Comparison of ENCODE assay signal across 21 cellular contexts in genomic region chr2:60972889-60973656, GRCh38. TPM values are rescaled to one million over a fixed set of nuclear protein-coding genes. Genes with fewer than 3 reads are reported as not detected.
DNase-seq lines count a peak whose midpoint lies in the region; ATAC-seq and TF ChIP-seq lines count a peak whose summit lies in the region.
"Had no signal": no experiment of that assay in that cellular context is flagged by ENCODE, and none has a peak within 500 bp of the region (broad histone marks: within the 10 kb centered on the region; RNA-seq: fewer than 3 reads in every experiment).

No MANE protein-coding gene starts in this region.

- H3K27ac Mint-ChIP-seq in chondrocyte (ENCODE audit: unreplicated experiment): no peak overlapping the region
- H3K27ac Mint-ChIP-seq in activated CD8-positive, alpha-beta T cell treated with anti-CD3 and anti-CD28 coated beads, Interleukin-2, amount 10 ng/mL, durations not matched to agents 7 days and 5 days: no peak overlapping the region
- H3K27ac Mint-ChIP-seq: brain; naive thymus-derived CD4-positive, alpha-beta T cell had no signal

- intact Hi-C loops in sciatic nerve (cut with DNase I): no loop called here

- DNase-seq in chondrocyte (ENCODE audit: low spot score) (peak; percentile 92), sciatic nerve (ENCODE audit: low spot score) (no peak), HT-29 (ENCODE audit: low spot score) (no peak), islet precursor cell (no peak)
- no peak for DNase-seq in activated CD8-positive, alpha-beta T cell treated with anti-CD3 and anti-CD28 coated beads, Interleukin-2, amount 10 ng/mL, durations not matched to agents 7 days and 5 days
- DNase-seq: activated CD4-positive, alpha-beta T cell treated with anti-CD3 and anti-CD28 coated beads, Interleukin-2, amount 50 U/mL, for 4 hours; activated effector memory CD4-positive, alpha-beta T cell treated with anti-CD3 and anti-CD28 coated beads, Interleukin-2, amount 50 U/mL, for 16 hours; effector memory CD4-positive, alpha-beta T cell; kidney; MG63; naive thymus-derived CD4-positive, alpha-beta T cell; NCI-H1417 treated with DMSO at 0.1 percent for 48 hours; NCI-H510A; stimulated activated CD4-positive, alpha-beta T cell treated with anti-CD3 and anti-CD28 coated beads, Interleukin-4, amount 100 ng/mL, for 1 hour; stimulated activated naive CD8-positive, alpha-beta T cell treated with anti-CD3 and anti-CD28 coated beads, Interleukin-15, Interleukin-2, amounts not matched to agents 100 U/mL and 50 U/mL, for 24 hours; T-helper 17 cell had no signal

- H3K4me3 Mint-ChIP-seq in chondrocyte (ENCODE audit: unreplicated experiment): no peak overlapping the region
- H3K4me3 Mint-ChIP-seq in activated CD8-positive, alpha-beta T cell treated with anti-CD3 and anti-CD28 coated beads, Interleukin-2, amount 10 ng/mL, durations not matched to agents 7 days and 5 days: no peak overlapping the region
- H3K4me3 Mint-ChIP-seq: brain; naive thymus-derived CD4-positive, alpha-beta T cell had no signal

- no peaks in the 10 kb centered on the region for H3K4me1 Mint-ChIP-seq in chondrocyte (ENCODE audit: low read depth)
- peaks cover 22% of the 10 kb centered on the region for H3K4me1 Mint-ChIP-seq in activated CD8-positive, alpha-beta T cell treated with anti-CD3 and anti-CD28 coated beads, Interleukin-2, amount 10 ng/mL, durations not matched to agents 7 days and 5 days (ENCODE audit: low read depth)

- no peaks in the 10 kb centered on the region for H3K36me3 Mint-ChIP-seq in chondrocyte (ENCODE audit: low read depth)
- peaks cover 7% of the 10 kb centered on the region for H3K36me3 Mint-ChIP-seq in activated CD8-positive, alpha-beta T cell treated with anti-CD3 and anti-CD28 coated beads, Interleukin-2, amount 10 ng/mL, durations not matched to agents 7 days and 5 days (ENCODE audit: low read depth)
- H3K36me3 Mint-ChIP-seq: brain had no signal

- POLR2A ChIA-PET in activated CD8-positive, alpha-beta T cell treated with anti-CD3 and anti-CD28 coated beads, Interleukin-2, amount 10 ng/mL, durations not matched to agents 7 days and 5 days (lab: Charles Lee): no interaction called here

- no peaks in the 10 kb centered on the region for H3K27me3 Mint-ChIP-seq in chondrocyte (ENCODE audit: low read depth)
- no peaks in the 10 kb centered on the region for H3K27me3 Mint-ChIP-seq in activated CD8-positive, alpha-beta T cell treated with anti-CD3 and anti-CD28 coated beads, Interleukin-2, amount 10 ng/mL, durations not matched to agents 7 days and 5 days (ENCODE audit: low read depth)
- H3K27me3 Mint-ChIP-seq: brain; naive thymus-derived CD4-positive, alpha-beta T cell; T-helper 17 cell had no signal

- no peaks in the 10 kb centered on the region for H3K9me3 Mint-ChIP-seq in chondrocyte (ENCODE audit: low read depth)
- no peaks in the 10 kb centered on the region for H3K9me3 Mint-ChIP-seq in activated CD8-positive, alpha-beta T cell treated with anti-CD3 and anti-CD28 coated beads, Interleukin-2, amount 10 ng/mL, durations not matched to agents 7 days and 5 days (ENCODE audit: insufficient read depth)
- H3K9me3 Mint-ChIP-seq: brain; naive thymus-derived CD4-positive, alpha-beta T cell had no signal

- ATAC-seq in HG03439 (IDR thresholded peaks at IDR 0.05; ENCODE audit: unreplicated experiment) (peak; percentile 5), sciatic nerve (peak; percentile 13), HG02852 (IDR thresholded peaks at IDR 0.05; ENCODE audit: unreplicated experiment) (no peak)
- no peak for ATAC-seq in activated CD8-positive, alpha-beta T cell treated with anti-CD3 and anti-CD28 coated beads, Interleukin-2, amount 10 ng/mL, durations not matched to agents 7 days and 5 days
- ATAC-seq: gastroesophageal sphincter; naive thymus-derived CD4-positive, alpha-beta T cell; stimulated activated naive CD8-positive, alpha-beta T cell treated with anti-CD3 and anti-CD28 coated beads, Interleukin-15, Interleukin-2, amounts not matched to agents 100 U/mL and 50 U/mL, for 24 hours had no signal

- TF ChIP-seq POLR2A in GM19193 (IDR thresholded peaks at IDR 0.05; ENCODE audit: extremely low read depth, insufficient read depth, insufficient read length): peak; percentile 28

- TF ChIP-seq CTCF in chondrocyte (IDR thresholded peaks at IDR 0.05): no peak

- CTCF ChIA-PET in activated CD8-positive, alpha-beta T cell treated with anti-CD3 and anti-CD28 coated beads, Interleukin-2, amount 10 ng/mL, durations not matched to agents 7 days and 5 days (lab: Charles Lee): no interaction called here

RNA-seq across cellular contexts. Expression of gene PEX13, which starts 44.4 kb away (rescaled TPM):
- 22.6 to 25.0 TPM (median 23.0 TPM) in 3 replicates for total RNA-seq in chondrocyte
- total RNA-seq in sciatic nerve: 22.6 TPM
- total RNA-seq in HT-29 (2014; rRNA removed; shearing (Covaris generic)): 19.8 and 22.5 TPM in 2 replicates
- total RNA-seq in activated CD8-positive, alpha-beta T cell treated with anti-CD3 and anti-CD28 coated beads, Interleukin-2, amount 10 ng/mL, durations not matched to agents 7 days and 5 days: 10 to 100 TPM; 15.5 to 18.6 TPM

RNA-seq across cellular contexts. Expression of gene PUS10, which starts 45.0 kb away (rescaled TPM):
- total RNA-seq in chondrocyte: 5.1 to 7.9 TPM (median 5.7 TPM) in 3 replicates
- 8.2 TPM for total RNA-seq in sciatic nerve
- total RNA-seq in HT-29 (2014; rRNA removed; shearing (Covaris generic)): 1.3 and 2.2 TPM in 2 replicates
- total RNA-seq in activated CD8-positive, alpha-beta T cell treated with anti-CD3 and anti-CD28 coated beads, Interleukin-2, amount 10 ng/mL, durations not matched to agents 7 days and 5 days: 1 to 10 TPM; 7.3 to 7.7 TPM

Comparison
In these comparisons a context has a peak if more than half of its experiments do, and no peak if none do; other contexts are left out.
1. ATAC-seq: peak in HG03439 (single experiment) and sciatic nerve (single experiment); none in activated CD8-positive, alpha-beta T cell treated with anti-CD3 and anti-CD28 coated beads, Interleukin-2, amount 10 ng/mL, durations not matched to agents 7 days and 5 days (single experiment) and HG02852 (single experiment).